ENCODE assay signal across 9 cellular contexts in genomic region chr14:99794156-99794780, GRCh38. TPM values are rescaled to one million over a fixed set of nuclear protein-coding genes. Genes with fewer than 3 reads are reported as not detected.
DNase-seq lines count a peak whose midpoint lies in the region; ATAC-seq and TF ChIP-seq lines count a peak whose summit lies in the region.
"Had no signal": no experiment of that assay in that cellular context is flagged by ENCODE, and none has a peak within 500 bp of the region (broad histone marks: within the 10 kb centered on the region; RNA-seq: fewer than 3 reads in every experiment).

No MANE protein-coding gene starts in this region.

- H3K4me1 ChIP-seq in BLaER1: peaks cover 31% of the 10 kb centered on the region
- H3K4me1 ChIP-seq in thyroid gland: peaks cover 15 to 27% of the 10 kb centered on the region in 2 donors

- WGBS in thyroid gland, 2 donors: 74 to 80% methylated on average over 4 of the region's 4 CpGs

- no peak overlapping the region for H2AFZ ChIP-seq in neural cell (ENCODE audit: low read depth, low read length)

- no peaks in the 10 kb centered on the region for H3K9me2 ChIP-seq in neural cell (ENCODE audit: insufficient read depth, low read length)

- TF ChIP-seq POLR2A in thyroid gland (IDR thresholded peaks at IDR 0.05): no peak

- H3K27ac ChIP-seq in BLaER1: no peak overlapping the region
- no peak overlapping the region for H3K27ac ChIP-seq in coronary artery
- H3K27ac ChIP-seq in neural cell (ENCODE audit: low read length): peak overlapping the region; percentile 39
- peak overlapping the region in 1 of 3 donors; percentile 10 for H3K27ac ChIP-seq in thyroid gland

- peaks cover 48% of the 10 kb centered on the region for H3K79me2 ChIP-seq in neural cell (replicated peaks; ENCODE audit: insufficient read depth, low read length)

- TF ChIP-seq EP300 in neural cell (conservative IDR thresholded peaks at IDR 0.05; ENCODE audit: poor library complexity, severe bottlenecking): no peak

- no peak for TF ChIP-seq RAD21 in neural cell (conservative IDR thresholded peaks at IDR 0.05)

- H3K4me2 ChIP-seq in BLaER1 (peak overlapping the region; percentile 97), neural cell (ENCODE audit: low read length) (peak overlapping the region; percentile 76)

- H4K20me1 ChIP-seq in BLaER1 (no peaks in the 10 kb centered on the region), neural cell (ENCODE audit: insufficient read depth) (no peaks in the 10 kb centered on the region)

- intact Hi-C loops in thyroid gland (cut with DNase I): loop anchor here (5.0 to 10.0 kb wide), 2 partner anchors 62 to 91 kb away; no protein-coding TSS in a partner anchor

- H3K4me3 ChIP-seq in BLaER1: peak overlapping the region; percentile 73
- H3K4me3 ChIP-seq in coronary artery: peak overlapping the region; percentile 82
- H3K4me3 ChIP-seq in neural cell (ENCODE audit: low read length): peak overlapping the region; percentile 74
- H3K4me3 ChIP-seq in thyroid gland (replicated peaks in 1 of 3): peak overlapping the region in 1 of 3 donors; percentile 17

- no peaks in the 10 kb centered on the region for H3F3A ChIP-seq in neural cell (ENCODE audit: insufficient read depth, low read length, poor library complexity, severe bottlenecking)

- ATAC-seq in activated CD4-positive, CD25-positive, alpha-beta regulatory T cell treated with anti-CD3 and anti-CD28 coated beads, Interleukin-2, amount 50 U/mL, for 24 hours: no peak

- TF ChIP-seq CTCF in coronary artery (IDR thresholded peaks at IDR 0.05) (no peak), neural cell (IDR thresholded peaks at IDR 0.05; ENCODE audit: poor library complexity, severe bottlenecking) (no peak), thyroid gland (IDR thresholded peaks at IDR 0.05) (no peak)

- no peaks in the 10 kb centered on the region for H3K36me3 ChIP-seq in BLaER1
- H3K36me3 ChIP-seq in neural cell (ENCODE audit: insufficient read depth, low read length): no peaks in the 10 kb centered on the region
- no peaks in the 10 kb centered on the region for H3K36me3 ChIP-seq in thyroid gland

- DNase-seq in M059J (ENCODE audit: low read depth): peak; percentile 20
- DNase-seq in coronary artery (ENCODE audit: low spot score): no peak
- no peak for DNase-seq in HK-2 (ENCODE audit: unreplicated experiment)
- no peak for DNase-seq in thyroid gland
- no peak for DNase-seq in H4 (ENCODE audit: low spot score)
- DNase-seq: stimulated activated naive CD4-positive, alpha-beta T cell treated with Interleukin-2 at 50 U/mL for 16 hours had no signal

- H3K9ac ChIP-seq in BLaER1: no peak overlapping the region
- peak overlapping the region; percentile 56 for H3K9ac ChIP-seq in neural cell (ENCODE audit: low read length)

- peaks cover 37% of the 10 kb centered on the region for H3K27me3 ChIP-seq in BLaER1
- no peaks in the 10 kb centered on the region for H3K27me3 ChIP-seq in neural cell (ENCODE audit: insufficient read depth, low read depth, low read length)
- H3K27me3 ChIP-seq in thyroid gland: no peaks in the 10 kb centered on the region

- peaks cover 9% of the 10 kb centered on the region; the same call in 1 of the 2 replicates for H3K9me3 ChIP-seq in BLaER1
- peaks cover 3% of the 10 kb centered on the region for H3K9me3 ChIP-seq in neural cell (ENCODE audit: low read length)
- H3K9me3 ChIP-seq in thyroid gland: no peaks in the 10 kb centered on the region

TF ChIP-seq in neural cell, 6 proteins besides CTCF, POLR2A, EP300 and RAD21:
- TF ChIP-seq MXI1 (conservative IDR thresholded peaks at IDR 0.05; ENCODE audit: poor library complexity, severe bottlenecking) (no peak), POLR2AphosphoS5 (IDR thresholded peaks at IDR 0.05) (no peak), SMC3 (conservative IDR thresholded peaks at IDR 0.05; ENCODE audit: poor library complexity) (no peak), EZH2 (IDR thresholded peaks at IDR 0.05; ENCODE audit: borderline replicate concordance, insufficient read depth, low read length, poor library complexity, severe bottlenecking) (no peak), TAF1 (IDR thresholded peaks at IDR 0.05; ENCODE audit: low read depth) (no peak), REST (IDR thresholded peaks at IDR 0.05; ENCODE audit: borderline replicate concordance) (no peak)

RNA-seq across cellular contexts. Expression of gene EML1, which starts 1.1 kb away (rescaled TPM):
- 32.0 and 32.6 TPM in 2 replicates for total RNA-seq in M059J (2014; rRNA removed; shearing (Covaris generic))
- 21.7 and 27.2 TPM in 2 replicates for polyA plus RNA-seq in neural cell
- 46.7 and 52.1 TPM in 2 replicates for polyA minus RNA-seq in neural cell
- 10 to 100 TPM; 24.2 to 58.7 (median 37.9) TPM for total RNA-seq in thyroid gland
- total RNA-seq in H4 (2014; rRNA removed; shearing (Covaris generic)): 18.3 and 18.5 TPM in 2 replicates
